9 cellular contexts compared by ENCODE assay signal in genomic region chr4:81648576-81649272, GRCh38.
DNase-seq lines count a peak whose midpoint lies in the region; ATAC-seq, FAIRE-seq and TF ChIP-seq lines count a peak whose summit lies in the region.
"Had no signal": no experiment of that assay in that cellular context is flagged by ENCODE, and none has a peak within 500 bp of the region (broad histone marks: within the 10 kb centered on the region; RNA-seq: fewer than 3 reads in every experiment).

No MANE protein-coding gene starts in this region.

- H3K9ac ChIP-seq in MM.1S (ENCODE audit: low read length): peak overlapping the region; percentile 4; the same call in 1 of the 2 replicates

- no peaks in the 10 kb centered on the region for H3K27me3 Mint-ChIP-seq in activated naive CD4-positive, alpha-beta T cell treated with anti-CD3 and anti-CD28 coated beads, Interleukin-2, amount 50 U/mL, for 24 hours
- no peaks in the 10 kb centered on the region for H3K27me3 Mint-ChIP-seq in MCF 10A (ENCODE audit: insufficient read depth, unreplicated experiment)

- peak; percentile 89 for FAIRE-seq in GM18507 (lab: Jason Lieb, UNC)
- FAIRE-seq: endothelial cell of umbilical vein had no signal

- POLR2A ChIA-PET in MCF 10A (lab: Yijun Ruan, JAX): no interaction called here

- H3K9me3 ChIP-seq in MM.1S (replicated peaks; ENCODE audit: insufficient read depth, low read length): no peaks in the 10 kb centered on the region
- no peaks in the 10 kb centered on the region for H3K9me3 ChIP-seq in gastroesophageal sphincter
- no peaks in the 10 kb centered on the region for H3K9me3 ChIP-seq in adrenal gland (replicated peaks in 1 of 3)

- no TSS peak for BruUV-seq in MCF 10A (replicated peaks; lab: Mats Ljungman, UMichigan)

- H3K36me3 ChIP-seq in MM.1S (replicated peaks; ENCODE audit: insufficient read depth, low read length) (no peaks in the 10 kb centered on the region), gastroesophageal sphincter (no peaks in the 10 kb centered on the region), adrenal gland (replicated peaks in 1 of 2) (no peaks in the 10 kb centered on the region)

- H3F3A ChIP-seq in MM.1S (ENCODE audit: insufficient read depth, low read length): peaks cover 17% of the 10 kb centered on the region

- H3K9me3 Mint-ChIP-seq in activated naive CD4-positive, alpha-beta T cell treated with anti-CD3 and anti-CD28 coated beads, Interleukin-2, amount 50 U/mL, for 24 hours: peaks cover 4% of the 10 kb centered on the region
- no peaks in the 10 kb centered on the region for H3K9me3 Mint-ChIP-seq in MCF 10A (ENCODE audit: unreplicated experiment)

- H3K79me2 ChIP-seq in MM.1S (ENCODE audit: low read length): no peaks in the 10 kb centered on the region

- no peaks in the 10 kb centered on the region for H4K20me1 ChIP-seq in MM.1S (ENCODE audit: insufficient read depth, low read length)

- H3K27ac ChIP-seq in MM.1S (ENCODE audit: low read length) (peak overlapping the region; percentile 53), gastroesophageal sphincter (no peak overlapping the region), adrenal gland (no peak overlapping the region)

- H3K4me3 ChIP-seq in MM.1S (ENCODE audit: low read length) (peak overlapping the region; percentile 11), gastroesophageal sphincter (no peak overlapping the region), adrenal gland (no peak overlapping the region)

- CTCF ChIA-PET in MCF 10A (lab: Yijun Ruan, JAX): interaction anchor here (0.5 to 0.6 kb wide), 2 partner anchors 466 to 962 kb away, joined by 3 read pairs; no protein-coding TSS in a partner anchor

- no peak for TF ChIP-seq EP300 in gastroesophageal sphincter (IDR thresholded peaks at IDR 0.05)

- peak overlapping the region; percentile 83 for H3K27ac Mint-ChIP-seq in activated naive CD4-positive, alpha-beta T cell treated with anti-CD3 and anti-CD28 coated beads, Interleukin-2, amount 50 U/mL, for 24 hours
- no peak overlapping the region for H3K27ac Mint-ChIP-seq in MCF 10A (ENCODE audit: low read depth, unreplicated experiment)

- H3K27me3 ChIP-seq in MM.1S (replicated peaks; ENCODE audit: insufficient read depth, low read length) (no peaks in the 10 kb centered on the region), gastroesophageal sphincter (no peaks in the 10 kb centered on the region), adrenal gland (no peaks in the 10 kb centered on the region)

- peaks cover 46% of the 10 kb centered on the region for H3K4me1 ChIP-seq in MM.1S (ENCODE audit: low read length)
- no peaks in the 10 kb centered on the region for H3K4me1 ChIP-seq in gastroesophageal sphincter
- peaks cover 0 to 8% of the 10 kb centered on the region in 2 donors for H3K4me1 ChIP-seq in adrenal gland (replicated peaks in 1 of 2)

- 56 to 84% methylated on average over 3 to 4 of the region's 4 CpGs for WGBS in gastroesophageal sphincter (ENCODE audit: low coverage in 1 of 2), 2 donors
- WGBS in adrenal gland, 4 donors: 37 to 55% (median 47%) methylated on average over 4 of the region's 4 CpGs

- peak overlapping the region; percentile 71 for H3K4me2 ChIP-seq in MM.1S (ENCODE audit: low read depth, low read length)

- DNase-seq in GM18507 (ENCODE audit: extremely low spot score, insufficient read length, low read depth) (peak; percentile 18), MM.1S (peak; percentile 82), MCF 10A (ENCODE audit: unreplicated experiment) (no peak), adrenal gland (no peak)
- DNase-seq in stimulated activated CD8-positive, alpha-beta memory T cell treated with anti-CD3 and anti-CD28 coated beads, Interleukin-4, amount 100 ng/mL, for 48 hours: peak; percentile 33

- H3K9me2 ChIP-seq in MM.1S (replicated peaks; ENCODE audit: insufficient read depth, low read length): no peaks in the 10 kb centered on the region

- no peak for TF ChIP-seq CTCF in MM.1S (IDR thresholded peaks at IDR 0.05; ENCODE audit: low read length)
- no peak for TF ChIP-seq CTCF in MCF 10A (IDR thresholded peaks at IDR 0.05; ENCODE audit: unreplicated experiment)
- TF ChIP-seq CTCF in gastroesophageal sphincter (IDR thresholded peaks at IDR 0.05): no peak
- TF ChIP-seq CTCF in adrenal gland (IDR thresholded peaks at IDR 0.05): no peak

- H3K4me1 Mint-ChIP-seq in activated naive CD4-positive, alpha-beta T cell treated with anti-CD3 and anti-CD28 coated beads, Interleukin-2, amount 50 U/mL, for 24 hours: peaks cover 70% of the 10 kb centered on the region
- H3K4me1 Mint-ChIP-seq in MCF 10A (ENCODE audit: insufficient read depth, unreplicated experiment): peaks cover 9% of the 10 kb centered on the region

- H3K36me3 Mint-ChIP-seq in activated naive CD4-positive, alpha-beta T cell treated with anti-CD3 and anti-CD28 coated beads, Interleukin-2, amount 50 U/mL, for 24 hours: peaks cover 1% of the 10 kb centered on the region
- no peaks in the 10 kb centered on the region for H3K36me3 Mint-ChIP-seq in MCF 10A (ENCODE audit: insufficient read depth, unreplicated experiment)

- TF ChIP-seq POLR2A in gastroesophageal sphincter (IDR thresholded peaks at IDR 0.05) (no peak), adrenal gland (IDR thresholded peaks at IDR 0.05) (no peak)

- H2AFZ ChIP-seq in MM.1S (ENCODE audit: low read length): 0 out of 2 replicates have a peak overlapping the region, but pooled peaks have one; percentile 4

- peak overlapping the region; percentile 71 for H3K4me3 Mint-ChIP-seq in activated naive CD4-positive, alpha-beta T cell treated with anti-CD3 and anti-CD28 coated beads, Interleukin-2, amount 50 U/mL, for 24 hours
- H3K4me3 Mint-ChIP-seq in MCF 10A (ENCODE audit: unreplicated experiment): no peak overlapping the region

- intact Hi-C loops in MCF 10A (cut with micrococcal nuclease) (no loop called here), adrenal gland (cut with DNase I) (no loop called here)

- peak; percentile 97 for ATAC-seq in GM21825 (IDR thresholded peaks at IDR 0.05; ENCODE audit: unreplicated experiment)
- no peak for ATAC-seq in gastroesophageal sphincter

Comparison
In these comparisons a context has a peak if more than half of its experiments do, and no peak if none do; other contexts are left out.
1. DNase-seq: peak in GM18507 (single experiment), MM.1S (single experiment) and stimulated activated CD8-positive, alpha-beta memory T cell treated with anti-CD3 and anti-CD28 coated beads, Interleukin-4, amount 100 ng/mL, for 48 hours (single experiment); none in MCF 10A (single experiment) and adrenal gland (0 of 7).